ENCODE assay signal across 8 cellular contexts in the genomic region with DNA sequence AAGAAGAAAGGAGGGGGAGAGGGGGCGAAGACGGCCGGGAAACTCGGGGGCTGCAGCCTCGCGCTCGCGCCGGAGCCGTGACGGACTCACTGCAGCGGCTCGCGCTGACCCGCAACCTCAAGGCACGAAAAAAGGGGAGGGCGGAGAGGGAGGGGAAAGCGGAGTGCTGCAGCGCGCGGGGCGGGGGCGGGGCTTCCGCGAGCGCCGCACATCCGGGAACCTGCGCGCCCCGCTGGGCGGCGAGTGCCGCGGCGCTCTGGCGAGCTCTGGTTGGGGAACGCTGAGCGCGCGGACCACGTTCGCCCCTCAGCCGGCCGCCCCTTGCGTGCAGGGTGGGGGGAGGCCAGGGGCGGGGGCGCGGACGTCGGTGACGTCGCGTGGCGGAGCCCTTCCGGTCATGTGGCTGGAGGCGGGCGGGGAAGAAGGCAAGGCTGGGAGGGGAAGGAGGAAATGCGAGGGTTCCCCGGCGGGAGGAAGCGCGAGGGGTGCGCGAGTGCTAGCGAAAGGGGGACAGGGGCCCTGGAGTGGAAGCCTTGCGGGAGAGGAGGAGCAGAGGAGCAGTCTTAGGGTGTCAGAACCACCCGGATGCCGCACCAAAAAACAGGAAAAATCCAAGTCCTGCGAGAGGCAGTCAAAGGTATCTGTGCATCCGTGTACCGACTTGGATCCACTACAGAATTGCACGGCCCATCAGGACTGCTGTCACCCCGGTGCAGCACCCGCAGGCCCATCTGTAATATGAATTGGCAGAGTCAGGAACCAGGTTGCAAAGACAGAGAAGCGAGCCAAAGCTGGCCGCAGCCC.
DNase-seq lines count a peak whose midpoint lies in the region; ATAC-seq and TF ChIP-seq lines count a peak whose summit lies in the region.

Gene PPP3R1 (minus strand): TSS at position 126 of the 804 bp plus-strand sequence. CDS start 405 bp downstream, outside the sequence.

- peak; percentile 80 for ATAC-seq in HG02571 (IDR thresholded peaks at IDR 0.05; ENCODE audit: unreplicated experiment)
- peak; percentile 88 for ATAC-seq in SK-N-SH treated with all-trans-retinoic acid at 6 μM for 48 hours

- peaks cover 46% of the 10 kb centered on the region for H3K4me1 Mint-ChIP-seq in activated naive CD4-positive, alpha-beta T cell treated with anti-CD3 and anti-CD28 coated beads, Interleukin-2, amount 50 U/mL, for 24 hours

- H3K9me3 Mint-ChIP-seq in activated naive CD4-positive, alpha-beta T cell treated with anti-CD3 and anti-CD28 coated beads, Interleukin-2, amount 50 U/mL, for 24 hours = no peaks in the 10 kb centered on the region

- no peaks in the 10 kb centered on the region for H3K27me3 ChIP-seq in GM06990 (replicated peaks; ENCODE audit: control insufficient read depth, insufficient read depth, low read length)

- H3K27me3 Mint-ChIP-seq in activated naive CD4-positive, alpha-beta T cell treated with anti-CD3 and anti-CD28 coated beads, Interleukin-2, amount 50 U/mL, for 24 hours = no peaks in the 10 kb centered on the region

- peak within 1 kb of the TSS; percentile 97 for H3K4me3 ChIP-seq in GM06990 (replicated peaks; ENCODE audit: low read depth, low read length)

- TF ChIP-seq CTCF in GM06990 (IDR thresholded peaks at IDR 0.05; ENCODE audit: insufficient read depth, low read length, poor library complexity, severe bottlenecking) = no peak

- DNase-seq in GM06990 (ENCODE audit: extremely low read depth, insufficient read length) (peak; percentile 99), NCI-H1092 (lab: John Stamatoyannopoulos, UW) (peak; percentile 86), globus pallidus (ENCODE audit: low spot score) (peak; percentile 97), nucleus accumbens (lab: John Stamatoyannopoulos, UW) (peak; percentile 56 to 98 (median 95)), superior temporal gyrus (ENCODE audit: extremely low spot score) (peak; percentile 94)

- H3K36me3 Mint-ChIP-seq in activated naive CD4-positive, alpha-beta T cell treated with anti-CD3 and anti-CD28 coated beads, Interleukin-2, amount 50 U/mL, for 24 hours = peaks cover 3% of the 10 kb centered on the region

- H3K4me3 Mint-ChIP-seq in activated naive CD4-positive, alpha-beta T cell treated with anti-CD3 and anti-CD28 coated beads, Interleukin-2, amount 50 U/mL, for 24 hours = peak within 1 kb of the TSS; percentile 97

- no peaks in the 10 kb centered on the region for H3K36me3 ChIP-seq in GM06990 (ENCODE audit: control insufficient read depth, insufficient read depth, low read length)

- peak within 1 kb of the TSS; percentile 97 for H3K27ac Mint-ChIP-seq in activated naive CD4-positive, alpha-beta T cell treated with anti-CD3 and anti-CD28 coated beads, Interleukin-2, amount 50 U/mL, for 24 hours

TF ChIP-seq in SK-N-SH treated with all-trans-retinoic acid at 6 μM for 48 hours, 23 proteins besides CTCF, POLR2A, EP300 and RAD21:
- no peak for TF ChIP-seq PPARA (CRISPR knock-in tag; IDR thresholded peaks at IDR 0.05; ENCODE audit: borderline replicate concordance)
- TF ChIP-seq, protein P1, sequence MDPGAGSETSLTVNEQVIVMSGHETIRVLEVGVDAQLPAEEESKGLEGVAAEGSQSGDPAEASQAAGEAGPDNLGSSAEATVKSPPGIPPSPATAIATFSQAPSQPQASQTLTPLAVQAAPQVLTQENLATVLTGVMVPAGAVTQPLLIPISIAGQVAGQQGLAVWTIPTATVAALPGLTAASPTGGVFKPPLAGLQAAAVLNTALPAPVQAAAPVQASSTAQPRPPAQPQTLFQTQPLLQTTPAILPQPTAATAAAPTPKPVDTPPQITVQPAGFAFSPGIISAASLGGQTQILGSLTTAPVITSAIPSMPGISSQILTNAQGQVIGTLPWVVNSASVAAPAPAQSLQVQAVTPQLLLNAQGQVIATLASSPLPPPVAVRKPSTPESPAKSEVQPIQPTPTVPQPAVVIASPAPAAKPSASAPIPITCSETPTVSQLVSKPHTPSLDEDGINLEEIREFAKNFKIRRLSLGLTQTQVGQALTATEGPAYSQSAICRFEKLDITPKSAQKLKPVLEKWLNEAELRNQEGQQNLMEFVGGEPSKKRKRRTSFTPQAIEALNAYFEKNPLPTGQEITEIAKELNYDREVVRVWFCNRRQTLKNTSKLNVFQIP (CRISPR knock-in tag; IDR thresholded peaks at IDR 0.05; ENCODE audit: borderline replicate concordance, low read depth) = no peak
- no peak for TF ChIP-seq ZNF565 (CRISPR knock-in tag; conservative IDR thresholded peaks at IDR 0.05; ENCODE audit: low read depth)
- no peak for TF ChIP-seq GLIS3 (CRISPR knock-in tag; IDR thresholded peaks at IDR 0.05)
- TF ChIP-seq, protein P2, sequence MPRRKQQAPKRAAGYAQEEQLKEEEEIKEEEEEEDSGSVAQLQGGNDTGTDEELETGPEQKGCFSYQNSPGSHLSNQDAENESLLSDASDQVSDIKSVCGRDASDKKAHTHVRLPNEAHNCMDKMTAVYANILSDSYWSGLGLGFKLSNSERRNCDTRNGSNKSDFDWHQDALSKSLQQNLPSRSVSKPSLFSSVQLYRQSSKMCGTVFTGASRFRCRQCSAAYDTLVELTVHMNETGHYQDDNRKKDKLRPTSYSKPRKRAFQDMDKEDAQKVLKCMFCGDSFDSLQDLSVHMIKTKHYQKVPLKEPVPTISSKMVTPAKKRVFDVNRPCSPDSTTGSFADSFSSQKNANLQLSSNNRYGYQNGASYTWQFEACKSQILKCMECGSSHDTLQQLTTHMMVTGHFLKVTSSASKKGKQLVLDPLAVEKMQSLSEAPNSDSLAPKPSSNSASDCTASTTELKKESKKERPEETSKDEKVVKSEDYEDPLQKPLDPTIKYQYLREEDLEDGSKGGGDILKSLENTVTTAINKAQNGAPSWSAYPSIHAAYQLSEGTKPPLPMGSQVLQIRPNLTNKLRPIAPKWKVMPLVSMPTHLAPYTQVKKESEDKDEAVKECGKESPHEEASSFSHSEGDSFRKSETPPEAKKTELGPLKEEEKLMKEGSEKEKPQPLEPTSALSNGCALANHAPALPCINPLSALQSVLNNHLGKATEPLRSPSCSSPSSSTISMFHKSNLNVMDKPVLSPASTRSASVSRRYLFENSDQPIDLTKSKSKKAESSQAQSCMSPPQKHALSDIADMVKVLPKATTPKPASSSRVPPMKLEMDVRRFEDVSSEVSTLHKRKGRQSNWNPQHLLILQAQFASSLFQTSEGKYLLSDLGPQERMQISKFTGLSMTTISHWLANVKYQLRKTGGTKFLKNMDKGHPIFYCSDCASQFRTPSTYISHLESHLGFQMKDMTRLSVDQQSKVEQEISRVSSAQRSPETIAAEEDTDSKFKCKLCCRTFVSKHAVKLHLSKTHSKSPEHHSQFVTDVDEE (CRISPR knock-in tag; IDR thresholded peaks at IDR 0.05) = no peak
- TF ChIP-seq ZFP3 (CRISPR knock-in tag; IDR thresholded peaks at IDR 0.05) = no peak
- no peak for TF ChIP-seq ZC3H10 (CRISPR knock-in tag; IDR thresholded peaks at IDR 0.05)
- no peak for TF ChIP-seq ESRRG (CRISPR knock-in tag; IDR thresholded peaks at IDR 0.05)
- TF ChIP-seq ZNF70 (CRISPR knock-in tag; IDR thresholded peaks at IDR 0.05) = no peak
- no peak for TF ChIP-seq ISL1 (CRISPR knock-in tag; IDR thresholded peaks at IDR 0.05)
- TF ChIP-seq ARNTL (CRISPR knock-in tag; IDR thresholded peaks at IDR 0.05; ENCODE audit: borderline replicate concordance, low read depth) = no peak
- no peak for TF ChIP-seq RARB (CRISPR knock-in tag; IDR thresholded peaks at IDR 0.05)
- TF ChIP-seq, protein P3, sequence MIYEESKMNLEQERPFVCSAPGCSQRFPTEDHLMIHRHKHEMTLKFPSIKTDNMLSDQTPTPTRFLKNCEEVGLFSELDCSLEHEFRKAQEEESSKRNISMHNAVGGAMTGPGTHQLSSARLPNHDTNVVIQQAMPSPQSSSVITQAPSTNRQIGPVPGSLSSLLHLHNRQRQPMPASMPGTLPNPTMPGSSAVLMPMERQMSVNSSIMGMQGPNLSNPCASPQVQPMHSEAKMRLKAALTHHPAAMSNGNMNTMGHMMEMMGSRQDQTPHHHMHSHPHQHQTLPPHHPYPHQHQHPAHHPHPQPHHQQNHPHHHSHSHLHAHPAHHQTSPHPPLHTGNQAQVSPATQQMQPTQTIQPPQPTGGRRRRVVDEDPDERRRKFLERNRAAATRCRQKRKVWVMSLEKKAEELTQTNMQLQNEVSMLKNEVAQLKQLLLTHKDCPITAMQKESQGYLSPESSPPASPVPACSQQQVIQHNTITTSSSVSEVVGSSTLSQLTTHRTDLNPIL (CRISPR knock-in tag; IDR thresholded peaks at IDR 0.05; ENCODE audit: low read depth) = no peak
- no peak for TF ChIP-seq TOX (CRISPR knock-in tag; IDR thresholded peaks at IDR 0.05; ENCODE audit: borderline replicate concordance)

Comparison
In these comparisons a context has a peak if more than half of its experiments do, and no peak if none do; other contexts are left out.
1. Peak in every context shown above with its lines: DNase-seq, ATAC-seq and H3K4me3 ChIP-seq.